ENCODE assay signal across 25 cellular contexts in the genomic region with DNA sequence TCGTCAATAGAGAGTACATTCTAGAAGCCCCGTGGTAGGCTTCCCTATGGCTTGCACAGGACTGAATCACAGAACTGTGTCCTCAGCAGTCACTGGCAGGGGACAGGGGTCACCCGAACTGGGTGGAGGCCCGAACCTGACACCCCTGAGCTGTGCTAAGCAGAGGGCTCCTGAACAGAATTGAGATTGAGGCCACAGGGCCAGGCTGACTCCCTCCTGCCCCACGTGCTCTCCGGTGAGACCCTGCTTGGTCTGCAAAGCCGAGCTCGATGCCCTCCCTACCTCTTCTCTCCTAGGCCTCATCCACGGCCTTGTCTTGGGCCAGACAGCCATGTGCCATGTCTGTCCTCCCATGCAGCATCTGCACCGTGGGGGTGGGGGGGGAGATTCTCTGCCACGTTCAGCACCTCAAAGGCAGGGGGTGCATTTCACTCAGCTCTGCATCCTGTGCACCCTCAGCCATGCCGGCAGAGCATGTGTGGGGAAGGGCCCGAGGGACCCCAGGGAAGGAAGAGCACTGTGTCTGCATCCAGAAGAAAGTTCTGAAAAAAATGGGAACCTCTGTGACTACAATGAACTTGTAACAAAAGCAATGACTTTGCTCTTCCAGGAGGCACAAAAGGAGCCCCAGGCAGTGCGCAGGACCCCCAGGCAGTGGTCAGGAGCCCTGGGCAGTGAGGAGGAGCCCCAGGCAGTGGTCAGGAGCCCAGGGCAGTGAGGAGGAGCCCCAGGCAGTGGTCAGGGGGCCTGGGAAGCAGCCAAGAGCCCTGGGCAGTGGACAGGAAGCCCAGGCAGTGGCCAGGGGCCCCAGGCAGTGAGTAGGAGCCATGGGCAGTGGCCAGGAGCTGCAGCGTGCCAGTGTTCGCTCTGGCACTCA.
"Had no signal": no experiment of that assay in that cellular context is flagged by ENCODE, and none has a peak within 500 bp of the region (broad histone marks: within the 10 kb centered on the region; RNA-seq: fewer than 3 reads in every experiment).

No MANE protein-coding gene starts in this region.

- H3K4me3 ChIP-seq: esophagus muscularis mucosa, gastrocnemius medialis, heart right ventricle, ovary, spleen, stomach, thoracic aorta had no signal

- DNase-seq: central memory CD4-positive, alpha-beta T cell; cortex of kidney; effector memory CD4-positive, alpha-beta T cell; gastrocnemius medialis; heart right ventricle; immature natural killer cell; left colon; mammary epithelial cell; ovary; right cardiac atrium; spleen; stimulated activated CD4-positive, alpha-beta T cell treated with anti-CD3 and anti-CD28 coated beads, Interleukin-15, amount 100 ng/mL, for 24 hours; stimulated activated CD4-positive, alpha-beta T cell treated with anti-CD3 and anti-CD28 coated beads, Interleukin-1b, Interleukin-23, amount 100 ng/mL, for 48 hours; stimulated activated CD4-positive, alpha-beta T cell treated with anti-CD3 and anti-CD28 coated beads, Interleukin-4, amount 100 ng/mL, for 24 hours; stimulated activated naive CD4-positive, alpha-beta T cell; stomach; substantia nigra; trophoblast cell had no signal

- H3K9me3 ChIP-seq: esophagus muscularis mucosa, gastrocnemius medialis, heart right ventricle, neutrophil, ovary, spleen, stomach, thoracic aorta had no signal

- H3K36me3 Mint-ChIP-seq: immature natural killer cell, mesothelial cell of epicardium had no signal

- H3K27me3 ChIP-seq: neutrophil, ovary had no signal

- H3K27ac ChIP-seq: epithelial cell of prostate, esophagus muscularis mucosa, gastrocnemius medialis, heart right ventricle, neutrophil, ovary, spleen, stomach, thoracic aorta had no signal

- ATAC-seq: gastrocnemius medialis, left colon, right cardiac atrium had no signal

- H3K4me3 Mint-ChIP-seq: immature natural killer cell, mesothelial cell of epicardium, nephron had no signal

- H3K4me1 Mint-ChIP-seq: immature natural killer cell had no signal

- H3K36me3 ChIP-seq: esophagus muscularis mucosa, gastrocnemius medialis, heart right ventricle, neutrophil, ovary, spleen, stomach, thoracic aorta had no signal

- H3K27ac Mint-ChIP-seq: immature natural killer cell, mesothelial cell of epicardium, nephron, progenitor cell of endocrine pancreas had no signal

- H3K9me3 Mint-ChIP-seq: immature natural killer cell, mesothelial cell of epicardium, nephron had no signal

- H3K4me1 ChIP-seq: esophagus muscularis mucosa, gastrocnemius medialis, heart right ventricle, spleen, stomach had no signal
